ENCODE assay signal across 4 cellular contexts in the genomic region with DNA sequence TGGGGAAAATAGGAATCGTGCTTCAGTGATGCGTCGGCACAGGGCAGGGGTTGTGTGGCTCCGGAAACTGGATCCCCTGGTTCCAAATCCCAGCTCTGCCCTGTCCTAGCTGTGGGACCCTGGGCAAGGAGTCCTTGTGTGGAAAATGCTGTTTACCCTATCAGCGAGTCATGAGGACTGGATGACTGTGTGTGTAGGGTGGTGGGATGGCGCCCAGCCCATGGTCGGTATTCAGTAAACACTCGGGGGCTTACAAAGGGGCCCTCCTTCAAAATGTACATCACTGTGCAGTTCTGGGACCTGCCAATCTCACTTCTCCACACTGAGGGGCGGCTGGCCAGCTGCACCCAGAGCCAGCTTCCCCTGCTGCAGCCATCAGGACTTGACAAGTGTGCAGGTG.
"Had no signal": no experiment of that assay in that cellular context is flagged by ENCODE, and none has a peak within 500 bp of the region (broad histone marks: within the 10 kb centered on the region; RNA-seq: fewer than 3 reads in every experiment).

No MANE protein-coding gene starts in this region.

- H3K27me3 Mint-ChIP-seq: IgD-negative memory B cell had no signal

- DNase-seq: H9, HCEC 1CT had no signal

- H3K4me3 ChIP-seq: GM23338 had no signal

- H3K9me3 Mint-ChIP-seq: GM23338, H9, IgD-negative memory B cell had no signal

- H3K4me3 Mint-ChIP-seq: GM23338, H9, IgD-negative memory B cell had no signal

- H3K4me2 ChIP-seq: GM23338 had no signal

- H3K4me1 Mint-ChIP-seq: GM23338, H9, IgD-negative memory B cell had no signal

- H3K27ac Mint-ChIP-seq: GM23338 had no signal

- H2AFZ ChIP-seq: GM23338 had no signal

- ATAC-seq: GM23338 had no signal
